20 cellular contexts compared by ENCODE assay signal in the genomic region with DNA sequence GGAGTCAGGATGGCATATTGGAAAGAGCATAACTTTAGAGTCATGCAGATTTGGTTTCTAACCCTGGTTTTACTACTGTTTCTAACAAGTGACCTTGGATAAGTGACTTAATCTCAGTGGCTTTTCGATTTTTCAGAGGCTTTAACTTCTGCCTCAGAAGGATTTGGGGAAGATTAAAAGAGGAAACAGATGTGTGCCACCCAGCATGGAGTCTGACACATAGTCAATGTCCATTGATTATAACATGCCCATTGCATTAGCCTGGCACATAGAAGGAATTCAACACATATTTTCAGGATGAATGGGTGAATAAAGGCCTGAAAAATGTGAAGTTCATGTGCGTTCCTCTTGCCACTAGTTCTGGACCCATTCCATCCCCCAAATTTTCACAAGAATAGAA.
"Had no signal": no experiment of that assay in that cellular context is flagged by ENCODE, and none has a peak within 500 bp of the region (broad histone marks: within the 10 kb centered on the region; RNA-seq: fewer than 3 reads in every experiment).

No MANE protein-coding gene starts in this region.

- H3K4me3 Mint-ChIP-seq: activated B cell treated with CpG ODN at 0.5 μM for 24 hours; activated CD4-positive, alpha-beta memory T cell treated with anti-CD3 and anti-CD28 coated beads, Interleukin-2, amount 10 ng/mL, durations not matched to agents 7 days and 5 days; activated CD8-positive, alpha-beta memory T cell treated with anti-CD3 and anti-CD28 coated beads, Interleukin-2, amount 10 ng/mL, durations not matched to agents 7 days and 5 days; activated naive CD8-positive, alpha-beta T cell treated with anti-CD3 and anti-CD28 coated beads, Interleukin-2, amount 10 ng/mL, durations not matched to agents 7 days and 5 days; activated T-helper 17 cell treated with anti-CD3 and anti-CD28 coated beads, Interleukin-2, amount 50 U/mL, for 72 hours; central memory CD8-positive, alpha-beta T cell; T-helper 2 cell treated with Interferon-gamma antibody and Interleukin-4, amounts not matched to agents 5 μg/mL and 100 μg/mL, for 36 hours had no signal

- H3K27ac ChIP-seq: ascending aorta, colonic mucosa, left ventricle myocardium inferior, thyroid gland had no signal

- ATAC-seq: activated CD8-positive, alpha-beta memory T cell treated with anti-CD3 and anti-CD28 coated beads, Interleukin-2, amount 10 ng/mL, durations not matched to agents 7 days and 5 days; activated T-helper 17 cell treated with anti-CD3 and anti-CD28 coated beads, Interleukin-2, amount 50 U/mL, for 72 hours had no signal

- H3K4me3 ChIP-seq: ascending aorta, colonic mucosa, left ventricle myocardium inferior, thyroid gland had no signal

- H3K36me3 Mint-ChIP-seq: activated CD8-positive, alpha-beta memory T cell treated with anti-CD3 and anti-CD28 coated beads, Interleukin-2, amount 10 ng/mL, durations not matched to agents 7 days and 5 days; activated naive CD8-positive, alpha-beta T cell treated with anti-CD3 and anti-CD28 coated beads, Interleukin-2, amount 10 ng/mL, durations not matched to agents 7 days and 5 days had no signal

- H3K4me1 Mint-ChIP-seq: activated CD4-positive, alpha-beta memory T cell treated with anti-CD3 and anti-CD28 coated beads, Interleukin-2, amount 10 ng/mL, durations not matched to agents 7 days and 5 days; activated naive CD8-positive, alpha-beta T cell treated with anti-CD3 and anti-CD28 coated beads, Interleukin-2, amount 10 ng/mL, durations not matched to agents 7 days and 5 days; activated T-helper 17 cell treated with anti-CD3 and anti-CD28 coated beads, Interleukin-2, amount 50 U/mL, for 72 hours; central memory CD8-positive, alpha-beta T cell had no signal

- H3K27me3 Mint-ChIP-seq: activated B cell treated with CpG ODN at 0.5 μM for 24 hours; activated CD4-positive, alpha-beta memory T cell treated with anti-CD3 and anti-CD28 coated beads, Interleukin-2, amount 10 ng/mL, durations not matched to agents 7 days and 5 days; activated CD8-positive, alpha-beta memory T cell treated with anti-CD3 and anti-CD28 coated beads, Interleukin-2, amount 10 ng/mL, durations not matched to agents 7 days and 5 days; activated naive CD8-positive, alpha-beta T cell treated with anti-CD3 and anti-CD28 coated beads, Interleukin-2, amount 10 ng/mL, durations not matched to agents 7 days and 5 days; activated T-helper 17 cell treated with anti-CD3 and anti-CD28 coated beads, Interleukin-2, amount 50 U/mL, for 72 hours; central memory CD8-positive, alpha-beta T cell had no signal

- H3K4me1 ChIP-seq: ascending aorta, colonic mucosa had no signal

- H3K27me3 ChIP-seq: ascending aorta, colonic mucosa, thyroid gland had no signal

- DNase-seq: activated B cell treated with CpG ODN at 0.5 μM for 24 hours; activated CD4-positive, alpha-beta memory T cell treated with anti-CD3 and anti-CD28 coated beads, Interleukin-2, amount 10 ng/mL, durations not matched to agents 7 days and 5 days; activated CD4-positive, alpha-beta T cell treated with anti-CD3 and anti-CD28 coated beads for 4 hours; activated CD8-positive, alpha-beta memory T cell treated with anti-CD3 and anti-CD28 coated beads, Interleukin-2, amount 10 ng/mL, durations not matched to agents 7 days and 5 days; activated naive CD4-positive, alpha-beta T cell; activated naive CD8-positive, alpha-beta T cell treated with anti-CD3 and anti-CD28 coated beads, Interleukin-2, amount 10 ng/mL, durations not matched to agents 7 days and 5 days; colonic mucosa; erythroblast; hypothalamus; kidney; left ventricle myocardium inferior; occipital lobe; posterior cingulate gyrus; stimulated activated CD4-positive, alpha-beta T cell treated with anti-CD3 and anti-CD28 coated beads, Interleukin-2, amount 100 ng/mL, for 24 hours; stimulated activated naive CD4-positive, alpha-beta T cell treated with Interleukin-2 at 50 U/mL for 16 hours; thyroid gland had no signal

- H3K9me3 Mint-ChIP-seq: activated B cell treated with CpG ODN at 0.5 μM for 24 hours; activated T-helper 17 cell treated with anti-CD3 and anti-CD28 coated beads, Interleukin-2, amount 50 U/mL, for 72 hours; central memory CD8-positive, alpha-beta T cell; T-helper 2 cell treated with Interferon-gamma antibody and Interleukin-4, amounts not matched to agents 5 μg/mL and 100 μg/mL, for 36 hours had no signal

- H3K36me3 ChIP-seq: ascending aorta, colonic mucosa, left ventricle myocardium inferior, thyroid gland had no signal

- H3K9me3 ChIP-seq: ascending aorta, colonic mucosa, left ventricle myocardium inferior, thyroid gland had no signal

- H3K27ac Mint-ChIP-seq: activated B cell treated with CpG ODN at 0.5 μM for 24 hours; activated CD4-positive, alpha-beta memory T cell treated with anti-CD3 and anti-CD28 coated beads, Interleukin-2, amount 10 ng/mL, durations not matched to agents 7 days and 5 days; activated CD8-positive, alpha-beta memory T cell treated with anti-CD3 and anti-CD28 coated beads, Interleukin-2, amount 10 ng/mL, durations not matched to agents 7 days and 5 days; activated naive CD8-positive, alpha-beta T cell treated with anti-CD3 and anti-CD28 coated beads, Interleukin-2, amount 10 ng/mL, durations not matched to agents 7 days and 5 days; activated T-helper 17 cell treated with anti-CD3 and anti-CD28 coated beads, Interleukin-2, amount 50 U/mL, for 72 hours; T-helper 2 cell treated with Interferon-gamma antibody and Interleukin-4, amounts not matched to agents 5 μg/mL and 100 μg/mL, for 36 hours had no signal
